Comparison of ENCODE assay signal across 22 cellular contexts in the genomic region with DNA sequence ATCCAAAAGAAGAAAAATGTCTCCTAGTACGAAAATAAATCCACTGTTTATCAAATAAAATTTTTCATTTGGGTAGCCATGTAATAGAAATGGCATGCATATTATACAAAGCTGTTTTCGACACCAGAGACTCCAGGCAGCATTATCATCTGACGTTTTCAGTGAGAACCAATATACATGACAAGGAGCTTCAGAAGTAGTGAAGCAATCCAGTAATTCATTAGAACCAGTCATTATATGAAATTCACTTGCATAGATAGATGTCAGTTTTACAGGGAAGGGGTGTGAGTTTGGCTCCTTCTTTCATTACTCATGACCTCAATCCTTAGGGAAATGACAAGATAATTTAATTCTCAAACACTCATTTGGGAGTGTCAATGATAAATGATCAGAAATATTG. TPM values are rescaled to one million over a fixed set of nuclear protein-coding genes. Genes with fewer than 3 reads are reported as not detected.
DNase-seq lines count a peak whose midpoint lies in the region; ATAC-seq and TF ChIP-seq lines count a peak whose summit lies in the region.
"Had no signal": no experiment of that assay in that cellular context is flagged by ENCODE, and none has a peak within 500 bp of the region (broad histone marks: within the 10 kb centered on the region; RNA-seq: fewer than 3 reads in every experiment).

No MANE protein-coding gene starts in this region.

- BruUV-seq in Panc1 (replicated peaks; lab: Mats Ljungman, UMichigan) (no TSS peak), mammary epithelial cell (replicated peaks; lab: Mats Ljungman, UMichigan) (no TSS peak)

- H3K27me3 ChIP-seq in SK-N-SH (ENCODE audit: insufficient read depth) (no peaks in the 10 kb centered on the region), Panc1 (ENCODE audit: control insufficient read depth, insufficient read depth, low read length) (no peaks in the 10 kb centered on the region), mammary epithelial cell (ENCODE audit: insufficient read depth, low read length) (no peaks in the 10 kb centered on the region)
- H3K27me3 ChIP-seq: BLaER1 had no signal

- TF ChIP-seq EP300 in SK-N-SH (IDR thresholded peaks at IDR 0.05; ENCODE audit: borderline replicate concordance in 1 of 2, low read depth in 1 of 2, low read length in 1 of 2), result no peak

- H3K36me3 ChIP-seq in SK-N-SH (replicated peaks in 1 of 2; ENCODE audit: control insufficient read depth in 1 of 2, insufficient read depth in 2 of 2, low read length in 1 of 2) (no peaks in the 10 kb centered on the region), Panc1 (ENCODE audit: control insufficient read depth, insufficient read depth, low read length) (no peaks in the 10 kb centered on the region), mammary epithelial cell (ENCODE audit: insufficient read depth, low read length) (no peaks in the 10 kb centered on the region)
- H3K36me3 ChIP-seq: BLaER1 had no signal

- H3K9me3 ChIP-seq in SK-N-SH (no peaks in the 10 kb centered on the region), Panc1 (ENCODE audit: control insufficient read depth, insufficient read depth, low read depth, low read length) (0 out of 2 replicates have a peak, but pooled peaks cover 3% of the 10 kb centered on the region), mammary epithelial cell (replicated peaks; ENCODE audit: insufficient read depth, low read length) (no peaks in the 10 kb centered on the region)
- H3K9me3 ChIP-seq: BLaER1, Caco-2 had no signal

- H3K79me2 ChIP-seq in SK-N-SH (ENCODE audit: insufficient read depth), result no peaks in the 10 kb centered on the region
- H3K79me2 ChIP-seq in mammary epithelial cell (ENCODE audit: insufficient read depth, low read length), result no peaks in the 10 kb centered on the region

- H3K4me3 ChIP-seq in SK-N-SH (ENCODE audit: low read depth in 2 of 2, low read length in 1 of 2), result no peak overlapping the region
- no peak overlapping the region for H3K4me3 ChIP-seq in Panc1 (ENCODE audit: low read depth in 2 of 2, low read length in 2 of 2)
- H3K4me3 ChIP-seq in fibroblast of mammary gland (ENCODE audit: control insufficient read depth, low read depth, low read length), result no peak overlapping the region
- no peak overlapping the region for H3K4me3 ChIP-seq in mammary epithelial cell (replicated peaks in 1 of 3; ENCODE audit: insufficient read depth in 1 of 3, low read depth in 2 of 3, low read length in 3 of 3)
- H3K4me3 ChIP-seq: BLaER1, GM23338 had no signal

- POLR2A ChIA-PET in SK-N-SH (lab: Yijun Ruan, JAX) (no interaction called here), Panc1 (lab: Charles Lee) (no interaction called here)

- H3K9ac ChIP-seq in SK-N-SH (no peak overlapping the region), mammary epithelial cell (ENCODE audit: insufficient read depth, low read length) (no peak overlapping the region)
- H3K9ac ChIP-seq: BLaER1 had no signal

- H3K4me1 ChIP-seq in SK-N-SH (ENCODE audit: control insufficient read depth in 1 of 2, insufficient read depth in 2 of 2, low read depth in 1 of 2, low read length in 1 of 2) (0 out of 4 replicates have a peak, but pooled peaks cover 0 to 18% of the 10 kb centered on the region in 2 experiments), Panc1 (ENCODE audit: control insufficient read depth, insufficient read depth, low read length) (no peaks in the 10 kb centered on the region; the same call in 1 of the 2 replicates), mammary epithelial cell (ENCODE audit: insufficient read depth, low read length) (no peaks in the 10 kb centered on the region)
- H3K4me1 ChIP-seq: BLaER1, Caco-2 had no signal

- H4K20me1 ChIP-seq in SK-N-SH (ENCODE audit: insufficient read depth) (no peaks in the 10 kb centered on the region), mammary epithelial cell (ENCODE audit: insufficient read depth, low read length) (no peaks in the 10 kb centered on the region)
- H4K20me1 ChIP-seq: BLaER1 had no signal

- CTCF ChIA-PET in SK-N-SH (lab: Yijun Ruan, JAX), result interaction anchor here (1.5 kb wide), 1 partner anchor 9 kb away, joined by 4 read pairs; no protein-coding TSS in a partner anchor
- CTCF ChIA-PET in Panc1 (lab: Charles Lee), result no interaction called here
- CTCF ChIA-PET in mammary epithelial cell (lab: Charles Lee; ENCODE audit: low non-redundant PET), result no interaction called here

- H3K4me2 ChIP-seq in SK-N-SH (no peak overlapping the region), mammary epithelial cell (ENCODE audit: insufficient read depth, low read depth, low read length) (no peak overlapping the region)
- H3K4me2 ChIP-seq: BLaER1, GM23338 had no signal

- no peaks in the 10 kb centered on the region for H3K9me2 ChIP-seq in SK-N-SH

- TF ChIP-seq CTCF in SK-N-SH (IDR thresholded peaks at IDR 0.05) (no peak), Panc1 (IDR thresholded peaks at IDR 0.05) (no peak), fibroblast of mammary gland (conservative IDR thresholded peaks at IDR 0.05; ENCODE audit: control insufficient read depth, insufficient read depth, low read depth, low read length) (no peak), mammary epithelial cell (conservative IDR thresholded peaks at IDR 0.05 in 1 of 2, IDR thresholded peaks at IDR 0.05 in 1 of 2; ENCODE audit: extremely low read depth in 1 of 2, insufficient read depth in 1 of 2, low read depth in 1 of 2, low read length in 2 of 2) (no peak)

- H2AFZ ChIP-seq in SK-N-SH (ENCODE audit: low read depth) (peak overlapping the region; percentile 37; the same call in 1 of the 2 replicates), mammary epithelial cell (ENCODE audit: low read depth, low read length) (no peak overlapping the region)
- H2AFZ ChIP-seq: GM23338 had no signal

- H3K27ac ChIP-seq in SK-N-SH (ENCODE audit: low read depth in 2 of 2, low read length in 1 of 2) (peak overlapping the region in 1 of 2 experiments; percentile 8; a peak in 2 of 4 replicates), Panc1 (ENCODE audit: low read length) (peak overlapping the region; percentile 25; the same call in 1 of the 2 replicates), mammary epithelial cell (ENCODE audit: insufficient read depth, low read depth, low read length) (no peak overlapping the region)
- H3K27ac ChIP-seq: 22Rv1, BLaER1, C4-2B had no signal

- ATAC-seq in SK-N-SH treated with all-trans-retinoic acid at 6 μM for 48 hours (no peak), Panc1 (no peak), GM18873 (IDR thresholded peaks at IDR 0.05; ENCODE audit: low FRiP score, unreplicated experiment) (no peak)
- ATAC-seq: CD8-positive, alpha-beta T cell; GM23338 had no signal

- TF ChIP-seq RAD21 in SK-N-SH (IDR thresholded peaks at IDR 0.05; ENCODE audit: low read length), result no peak

- H3F3A ChIP-seq in SK-N-SH (replicated peaks; ENCODE audit: insufficient read depth), result peaks cover 3% of the 10 kb centered on the region

- intact Hi-C loops in Panc1 (cut with micrococcal nuclease; ENCODE audit: unreplicated experiment), result no loop called here
- intact Hi-C loops in mammary epithelial cell (cut with micrococcal nuclease), result no loop called here

- DNase-seq in SK-N-SH (no peak), Panc1 (ENCODE audit: low read depth, low spot score) (no peak), fibroblast of mammary gland (ENCODE audit: low read depth) (peak; percentile 40), RPMI8226 (no peak), mammary epithelial cell (no peak)
- DNase-seq: Caco-2; CD4-positive, CD25-positive, alpha-beta regulatory T cell; CD8-positive, alpha-beta T cell; DMS153; DMS79; GF-D8; H9; HFFc6 had no signal

- WGBS in SK-N-SH (ENCODE audit: low lambda C conversion rate), result 41% methylated on average over 3 of the region's 3 CpGs
- 56% methylated on average over 3 of the region's 3 CpGs for WGBS in mammary epithelial cell (ENCODE audit: low coverage, missing lambda C conversion rate)

- dilution Hi-C loops in mammary epithelial cell (cut with HindIII; ENCODE audit: low sequenced_read_pairs), result no loop called here

- in situ Hi-C loops in Panc1 (cut with HindIII; ENCODE audit: low pct_unique_long_range_greater_than_20kb, low sequenced_read_pairs), result no loop called here
- in situ Hi-C loops in mammary epithelial cell (cut with MboI; ENCODE audit: low sequenced_read_pairs in 2 of 2), result no loop called here

TF ChIP-seq in SK-N-SH, 30 proteins besides CTCF, POLR2A, EP300 and RAD21 (continues in another document):
- TF ChIP-seq RCOR1 (IDR thresholded peaks at IDR 0.05; ENCODE audit: low read length), result no peak
- TF ChIP-seq TAF1 (IDR thresholded peaks at IDR 0.05; ENCODE audit: borderline replicate concordance, low read depth, low read length), result no peak
- no peak for TF ChIP-seq CHD2 (IDR thresholded peaks at IDR 0.05; ENCODE audit: low read length, partially characterized antibody)
- no peak for TF ChIP-seq POLR2AphosphoS5 (IDR thresholded peaks at IDR 0.05; ENCODE audit: low read depth, low read length)
- no peak for TF ChIP-seq FOSL2 (IDR thresholded peaks at IDR 0.05; ENCODE audit: borderline replicate concordance, low read depth)
- no peak for TF ChIP-seq SIN3A (IDR thresholded peaks at IDR 0.05; ENCODE audit: borderline replicate concordance, low read depth, low read length)

TF ChIP-seq in SK-N-SH treated with all-trans-retinoic acid at 6 μM for 48 hours, 23 proteins besides CTCF, POLR2A, EP300 and RAD21:
- no peak for TF ChIP-seq ZC3H10 (CRISPR knock-in tag; IDR thresholded peaks at IDR 0.05)
- no peak for TF ChIP-seq ISL1 (CRISPR knock-in tag; IDR thresholded peaks at IDR 0.05)

RNA-seq across cellular contexts. Expression of a gene that starts 14.7 kb away (rescaled TPM):
- polyA plus RNA-seq in SK-N-SH (2012; rRNA removed) (0.63 and 0.76 TPM in 2 replicates), mammary epithelial cell (1.6 TPM)
- 0.35 and 0.47 TPM in 2 replicates for polyA plus RNA-seq in SK-N-SH (2012; cell fraction: cytosol; rRNA removed)
- 0.69 and 0.82 TPM in 2 replicates for polyA plus RNA-seq in SK-N-SH (2012; cell fraction: nucleus; rRNA removed)
- total RNA-seq in Panc1 (2021; ENCODE audit: unreplicated experiment) (14.0 TPM), mammary epithelial cell (1 to 10 TPM in 1 of 2 donors, under 1 TPM in 1; 0.33 to 1.5 TPM)
- polyA plus RNA-seq in Panc1 (2012; ENCODE audit: insufficient read length), result 12.3 TPM
- polyA minus RNA-seq in mammary epithelial cell, result 2.5 TPM
- total RNA-seq: B cell; Caco-2; CD4-positive, CD25-positive, alpha-beta regulatory T cell; CD8-positive, alpha-beta T cell; G401; H4 had no signal
- polyA plus RNA-seq: CD4-positive, CD25-positive, alpha-beta regulatory T cell had no signal
